Comparison of ENCODE assay signal across 10 cellular contexts in genomic region chr18:48345596-48345995, GRCh38.
A peak's percentile ranks its signal among the peaks of the same experiment; 100 is the strongest.
DNase-seq lines count a peak whose midpoint lies in the region; ATAC-seq, FAIRE-seq and TF ChIP-seq lines count a peak whose summit lies in the region.
"Had no signal": no experiment of that assay in that cellular context is flagged by ENCODE, and none has a peak within 500 bp of the region (broad histone marks: within the 10 kb centered on the region; RNA-seq: fewer than 3 reads in every experiment).

No MANE protein-coding gene starts in this region.

- intact Hi-C loops in Right ventricle myocardium superior (cut with DNase I): no loop called here

- no peaks in the 10 kb centered on the region for H3K9me3 ChIP-seq in right atrium auricular region
- H3K9me3 ChIP-seq in RWPE2 (ENCODE audit: severe bottlenecking): no peaks in the 10 kb centered on the region

- ATAC-seq in Right ventricle myocardium superior (ENCODE audit: poor library complexity): no peak
- ATAC-seq in RWPE2 (ENCODE audit: low read depth): peak; percentile 67
- ATAC-seq in foreskin keratinocyte: peak; percentile 23
- no peak for ATAC-seq in HG03457 (IDR thresholded peaks at IDR 0.05; ENCODE audit: unreplicated experiment)
- no peak for ATAC-seq in GM21515 (IDR thresholded peaks at IDR 0.05; ENCODE audit: unreplicated experiment)

- no peak overlapping the region for H3K27ac ChIP-seq in right atrium auricular region
- H3K27ac ChIP-seq in RWPE2 (ENCODE audit: poor library complexity, severe bottlenecking): no peak overlapping the region
- no peak overlapping the region for H3K27ac ChIP-seq in foreskin keratinocyte

- FAIRE-seq in urothelium cell line (lab: Jason Lieb, UNC): no peak

- TF ChIP-seq CTCF in right atrium auricular region (IDR thresholded peaks at IDR 0.05): peak in 1 of 2 donors; percentile 50
- TF ChIP-seq CTCF in RWPE2 (IDR thresholded peaks at IDR 0.05; ENCODE audit: poor library complexity, severe bottlenecking): peak; percentile 63
- peak; percentile 67 for TF ChIP-seq CTCF in foreskin keratinocyte (conservative IDR thresholded peaks at IDR 0.05)

- no peak overlapping the region for H3K4me3 ChIP-seq in right atrium auricular region
- H3K4me3 ChIP-seq in RWPE2 (ENCODE audit: severe bottlenecking): no peak overlapping the region

- H3K4me1 ChIP-seq in right atrium auricular region: peaks cover 0 to 13% of the 10 kb centered on the region in 2 donors
- H3K4me1 ChIP-seq in RWPE2 (ENCODE audit: insufficient read depth, poor library complexity, severe bottlenecking): no peaks in the 10 kb centered on the region
- no peaks in the 10 kb centered on the region for H3K4me1 ChIP-seq in foreskin keratinocyte

- DNase-seq in Right ventricle myocardium superior: peak; percentile 48
- no peak for DNase-seq in right atrium auricular region (ENCODE audit: low spot score)
- no peak for DNase-seq in RWPE2 (ENCODE audit: low spot score)
- DNase-seq in foreskin keratinocyte: no peak
- DNase-seq in urothelium cell line (ENCODE audit: low spot score): peak; percentile 15
- DNase-seq in NCI-H510A (lab: John Stamatoyannopoulos, UW): no peak
- DNase-seq: activated naive CD8-positive, alpha-beta T cell treated with anti-CD3 and anti-CD28 coated beads, Interleukin-2, amount 10 ng/mL, durations not matched to agents 7 days and 5 days; left cardiac atrium had no signal

- H3K27me3 ChIP-seq in right atrium auricular region (no peaks in the 10 kb centered on the region), RWPE2 (ENCODE audit: insufficient read depth, poor library complexity, severe bottlenecking) (no peaks in the 10 kb centered on the region), foreskin keratinocyte (peaks cover 6% of the 10 kb centered on the region)

- H3K36me3 ChIP-seq in right atrium auricular region: no peaks in the 10 kb centered on the region
- H3K36me3 ChIP-seq in RWPE2 (ENCODE audit: low read depth): no peaks in the 10 kb centered on the region

Comparison
In these comparisons a context has a peak if more than half of its experiments do, and no peak if none do; other contexts are left out.
1. DNase-seq: peak in Right ventricle myocardium superior (single experiment) and urothelium cell line (single experiment); none in right atrium auricular region (single experiment), RWPE2 (single experiment), foreskin keratinocyte (0 of 2) and NCI-H510A (single experiment).
2. ATAC-seq: peak in RWPE2 (single experiment) and foreskin keratinocyte (single experiment); none in Right ventricle myocardium superior (single experiment), HG03457 (single experiment) and GM21515 (single experiment).